In genomic region chr13:99431927-99432636, GRCh38 we compare ENCODE assay signal across 8 cellular contexts.
A peak's percentile ranks its signal among the peaks of the same experiment; 100 is the strongest.
DNase-seq lines count a peak whose midpoint lies in the region; ATAC-seq and TF ChIP-seq lines count a peak whose summit lies in the region.

No MANE protein-coding gene starts in this region.

- peak; percentile 24 for ATAC-seq in GM19043 (IDR thresholded peaks at IDR 0.05; ENCODE audit: low read depth, unreplicated experiment)
- peak; percentile 35 for ATAC-seq in HG02981 (IDR thresholded peaks at IDR 0.05; ENCODE audit: unreplicated experiment)
- ATAC-seq in naive B cell (ENCODE audit: low read depth in 2 of 2): peak; percentile 30 to 32
- ATAC-seq in sciatic nerve: no peak

- no peak for DNase-seq in activated CD4-positive, alpha-beta memory T cell treated with anti-CD3 and anti-CD28 coated beads for 36 hours
- DNase-seq in naive B cell: peak; percentile 54
- no peak for DNase-seq in HEK293T (ENCODE audit: extremely low spot score)
- DNase-seq in NCI-H2227 treated with DMSO at 0.1 percent for 48 hours (lab: John Stamatoyannopoulos, UW): no peak
- DNase-seq in mucosa of gallbladder (ENCODE audit: low spot score): no peak
- no peak for DNase-seq in sciatic nerve (ENCODE audit: low spot score)

- CTCF ChIA-PET in activated CD4-positive, alpha-beta memory T cell treated with anti-CD3 and anti-CD28 coated beads for 36 hours (lab: Charles Lee): interaction anchor here (1.3 to 5.8 kb wide), 2 partner anchors 8 to 161 kb away, joined by 4 to 271 read pairs; no protein-coding TSS in a partner anchor
- CTCF ChIA-PET in HEK293T (lab: Yijun Ruan, JAX): interaction anchor here (0.5 to 0.6 kb wide), 2 partner anchors 38 to 147 kb away, joined by 3 read pairs; no protein-coding TSS in a partner anchor

- intact Hi-C loops in activated CD4-positive, alpha-beta memory T cell treated with anti-CD3 and anti-CD28 coated beads for 36 hours (cut with micrococcal nuclease): loop anchor here (1.0 to 10.0 kb wide), 9 partner anchors 11 to 1999 kb away; no protein-coding TSS in a partner anchor
- intact Hi-C loops in sciatic nerve (cut with DNase I): loop anchor here (5.0 kb wide), 1 partner anchor 255 kb away; no protein-coding TSS in a partner anchor

- H3K4me3 Mint-ChIP-seq in activated CD4-positive, alpha-beta memory T cell treated with anti-CD3 and anti-CD28 coated beads for 36 hours: peak overlapping the region; percentile 75
- H3K4me3 Mint-ChIP-seq in naive B cell: peak overlapping the region; percentile 69 to 93 (median 88)

- no peaks in the 10 kb centered on the region for H3K9me3 Mint-ChIP-seq in activated CD4-positive, alpha-beta memory T cell treated with anti-CD3 and anti-CD28 coated beads for 36 hours
- H3K9me3 Mint-ChIP-seq in naive B cell: peaks cover 0 to 8% (median 4%) of the 10 kb centered on the region in 7 donors

- POLR2A ChIA-PET in activated CD4-positive, alpha-beta memory T cell treated with anti-CD3 and anti-CD28 coated beads for 36 hours (lab: Charles Lee): interaction anchor here (2.4 kb wide), 1 partner anchor 126 kb away, joined by 16 read pairs; the partner anchor contains the start of gene GPR183
- POLR2A ChIA-PET in HEK293T (lab: Yijun Ruan, JAX): no interaction called here

- H3K36me3 Mint-ChIP-seq in activated CD4-positive, alpha-beta memory T cell treated with anti-CD3 and anti-CD28 coated beads for 36 hours: no peaks in the 10 kb centered on the region
- peaks cover 0 to 7% of the 10 kb centered on the region in 2 donors for H3K36me3 Mint-ChIP-seq in naive B cell

- H3K27me3 Mint-ChIP-seq in activated CD4-positive, alpha-beta memory T cell treated with anti-CD3 and anti-CD28 coated beads for 36 hours: no peaks in the 10 kb centered on the region
- H3K27me3 Mint-ChIP-seq in naive B cell: no peaks in the 10 kb centered on the region

- H3K27ac Mint-ChIP-seq in activated CD4-positive, alpha-beta memory T cell treated with anti-CD3 and anti-CD28 coated beads for 36 hours: peak overlapping the region; percentile 97
- H3K27ac Mint-ChIP-seq in naive B cell: peak overlapping the region; percentile 88 to 98 (median 96)

- peaks cover 66% of the 10 kb centered on the region for H3K4me1 Mint-ChIP-seq in activated CD4-positive, alpha-beta memory T cell treated with anti-CD3 and anti-CD28 coated beads for 36 hours (ENCODE audit: low read depth)
- peaks cover 40 to 76% (median 66%) of the 10 kb centered on the region in 3 donors for H3K4me1 Mint-ChIP-seq in naive B cell

TF ChIP-seq in HEK293T, 16 proteins besides CTCF, POLR2A, EP300 and RAD21:
- TF ChIP-seq ARNT (IDR thresholded peaks at IDR 0.05) (no peak), HDGF (IDR thresholded peaks at IDR 0.05; ENCODE audit: borderline replicate concordance) (no peak), CTBP1 (IDR thresholded peaks at IDR 0.05; ENCODE audit: borderline replicate concordance) (no peak), PKNOX1 (IDR thresholded peaks at IDR 0.05) (no peak), L3MBTL2 (conservative IDR thresholded peaks at IDR 0.05) (no peak), NFRKB (IDR thresholded peaks at IDR 0.05) (no peak), SUZ12 (IDR thresholded peaks at IDR 0.05) (no peak), LEF1 (IDR thresholded peaks at IDR 0.05; ENCODE audit: borderline replicate concordance) (no peak), TARDBP (IDR thresholded peaks at IDR 0.05) (no peak), ZNF384 (IDR thresholded peaks at IDR 0.05) (no peak), BHLHE40 (IDR thresholded peaks at IDR 0.05; ENCODE audit: borderline replicate concordance) (no peak), SP1 (IDR thresholded peaks at IDR 0.05) (no peak), ELF4 (IDR thresholded peaks at IDR 0.05) (no peak), FOXM1 (IDR thresholded peaks at IDR 0.05; ENCODE audit: borderline replicate concordance) (no peak)
